11 cellular contexts compared by ENCODE assay signal in genomic region chr7:47576909-47577255, GRCh38. TPM values are rescaled to one million over a fixed set of nuclear protein-coding genes. Genes with fewer than 3 reads are reported as not detected.
A peak's percentile ranks its signal among the peaks of the same experiment; 100 is the strongest.
DNase-seq lines count a peak whose midpoint lies in the region; ATAC-seq and TF ChIP-seq lines count a peak whose summit lies in the region.
"Had no signal": no experiment of that assay in that cellular context is flagged by ENCODE, and none has a peak within 500 bp of the region (broad histone marks: within the 10 kb centered on the region; RNA-seq: fewer than 3 reads in every experiment).

No MANE protein-coding gene starts in this region.

- H3K27ac Mint-ChIP-seq in HFFc6 (peak overlapping the region; percentile 72), GM23338 (no peak overlapping the region)
- no peak overlapping the region for H3K27ac Mint-ChIP-seq in activated CD4-positive, alpha-beta memory T cell treated with anti-CD3 and anti-CD28 coated beads for 36 hours
- H3K27ac Mint-ChIP-seq: activated naive CD8-positive, alpha-beta T cell treated with anti-CD3 and anti-CD28 coated beads, Interleukin-2, amount 10 ng/mL, durations not matched to agents 7 days and 5 days had no signal

- no peaks in the 10 kb centered on the region for H3K36me3 ChIP-seq in mucosa of descending colon (ENCODE audit: low read depth)
- no peaks in the 10 kb centered on the region for H3K36me3 ChIP-seq in stomach smooth muscle (ENCODE audit: control insufficient read depth in 2 of 2, insufficient read depth in 2 of 2, low read length in 2 of 2)
- no peaks in the 10 kb centered on the region for H3K36me3 ChIP-seq in GM23338 (ENCODE audit: insufficient read depth)

- H3K4me1 Mint-ChIP-seq in HFFc6 (ENCODE audit: low read depth) (peaks cover 93% of the 10 kb centered on the region), GM23338 (peaks cover 70% of the 10 kb centered on the region)
- H3K4me1 Mint-ChIP-seq in activated CD4-positive, alpha-beta memory T cell treated with anti-CD3 and anti-CD28 coated beads for 36 hours (ENCODE audit: low read depth), result no peaks in the 10 kb centered on the region

- intact Hi-C loops in mucosa of descending colon (cut with DNase I, micrococcal nuclease), result no loop called here
- intact Hi-C loops in activated CD4-positive, alpha-beta memory T cell treated with anti-CD3 and anti-CD28 coated beads for 36 hours (cut with micrococcal nuclease), result no loop called here

- no peak for TF ChIP-seq CTCF in HFFc6 (IDR thresholded peaks at IDR 0.05)
- no peak for TF ChIP-seq CTCF in mucosa of descending colon (IDR thresholded peaks at IDR 0.05)
- no peak for TF ChIP-seq CTCF in GM23338 (conservative IDR thresholded peaks at IDR 0.05; ENCODE audit: low read depth in 2 of 2)

- peak overlapping the region; percentile 36 to 60 for H3K9ac ChIP-seq in stomach smooth muscle (ENCODE audit: low read length in 2 of 2)

- H3K4me1 ChIP-seq in mucosa of descending colon (ENCODE audit: low read depth) (peaks cover 64% of the 10 kb centered on the region), stomach smooth muscle (ENCODE audit: control insufficient read depth, insufficient read depth, low read length) (peaks cover 71% of the 10 kb centered on the region), GM23338 (ENCODE audit: insufficient read depth) (peaks cover 60% of the 10 kb centered on the region)

- H2AFZ ChIP-seq in GM23338, result no peak overlapping the region

- H3K9me3 Mint-ChIP-seq in HFFc6 (no peaks in the 10 kb centered on the region), GM23338 (no peaks in the 10 kb centered on the region)
- no peaks in the 10 kb centered on the region for H3K9me3 Mint-ChIP-seq in activated CD4-positive, alpha-beta memory T cell treated with anti-CD3 and anti-CD28 coated beads for 36 hours
- H3K9me3 Mint-ChIP-seq: activated naive CD8-positive, alpha-beta T cell treated with anti-CD3 and anti-CD28 coated beads, Interleukin-2, amount 10 ng/mL, durations not matched to agents 7 days and 5 days had no signal

- H3K4me3 ChIP-seq in mucosa of descending colon, result no peak overlapping the region
- H3K4me3 ChIP-seq in stomach smooth muscle (ENCODE audit: low read length in 2 of 2), result peak overlapping the region; percentile 58 to 74
- no peak overlapping the region for H3K4me3 ChIP-seq in GM23338

- peaks cover 83% of the 10 kb centered on the region for H3K79me2 ChIP-seq in GM23338 (replicated peaks; ENCODE audit: insufficient read depth)

- H3K4me3 Mint-ChIP-seq in HFFc6, result peak overlapping the region; percentile 10
- no peak overlapping the region for H3K4me3 Mint-ChIP-seq in activated CD4-positive, alpha-beta memory T cell treated with anti-CD3 and anti-CD28 coated beads for 36 hours
- H3K4me3 Mint-ChIP-seq in GM23338, result no peak overlapping the region
- H3K4me3 Mint-ChIP-seq: activated naive CD8-positive, alpha-beta T cell treated with anti-CD3 and anti-CD28 coated beads, Interleukin-2, amount 10 ng/mL, durations not matched to agents 7 days and 5 days had no signal

- POLR2A ChIA-PET in activated CD4-positive, alpha-beta memory T cell treated with anti-CD3 and anti-CD28 coated beads for 36 hours (lab: Charles Lee), result no interaction called here

- H3F3A ChIP-seq in GM23338 (replicated peaks; ENCODE audit: low read depth), result no peaks in the 10 kb centered on the region

- no peak for DNase-seq in HFFc6
- no peak for DNase-seq in caudate nucleus (lab: John Stamatoyannopoulos, UW)
- DNase-seq in mucosa of descending colon, result peak in 1 of 3 donors; percentile 38
- DNase-seq in activated CD4-positive, alpha-beta memory T cell treated with anti-CD3 and anti-CD28 coated beads for 36 hours, result no peak
- no peak for DNase-seq in GM23338 (ENCODE audit: low spot score)
- DNase-seq: activated naive CD8-positive, alpha-beta T cell treated with anti-CD3 and anti-CD28 coated beads, Interleukin-2, amount 10 ng/mL, durations not matched to agents 7 days and 5 days; NCI-H446; stimulated activated naive CD8-positive, alpha-beta T cell treated with anti-CD3 and anti-CD28 coated beads, Interleukin-15, Interleukin-2, amounts not matched to agents 100 U/mL and 50 U/mL, for 24 hours had no signal

- no peaks in the 10 kb centered on the region for H3K27me3 ChIP-seq in stomach smooth muscle (ENCODE audit: control insufficient read depth in 1 of 2, insufficient read depth in 2 of 2, low read length in 2 of 2)
- no peaks in the 10 kb centered on the region for H3K27me3 ChIP-seq in GM23338 (ENCODE audit: insufficient read depth)

- peak; percentile 4 for ATAC-seq in mucosa of descending colon
- no peak for ATAC-seq in GM19328 (IDR thresholded peaks at IDR 0.05; ENCODE audit: unreplicated experiment)
- ATAC-seq in GM23338, result no peak
- ATAC-seq in GM21515 (IDR thresholded peaks at IDR 0.05; ENCODE audit: unreplicated experiment), result no peak
- ATAC-seq: stimulated activated naive CD8-positive, alpha-beta T cell treated with anti-CD3 and anti-CD28 coated beads, Interleukin-15, Interleukin-2, amounts not matched to agents 100 U/mL and 50 U/mL, for 24 hours had no signal

- no peaks in the 10 kb centered on the region; the same call in none of the 2 replicates for H3K27me3 Mint-ChIP-seq in HFFc6 (ENCODE audit: insufficient read depth)
- peaks cover 8% of the 10 kb centered on the region for H3K27me3 Mint-ChIP-seq in activated CD4-positive, alpha-beta memory T cell treated with anti-CD3 and anti-CD28 coated beads for 36 hours
- peaks cover 35% of the 10 kb centered on the region for H3K27me3 Mint-ChIP-seq in GM23338 (ENCODE audit: insufficient read depth, low read depth, poor library complexity)

- H3K36me3 Mint-ChIP-seq in HFFc6 (ENCODE audit: low read depth) (peaks cover 35% of the 10 kb centered on the region), GM23338 (ENCODE audit: low read depth) (peaks cover 12% of the 10 kb centered on the region)
- H3K36me3 Mint-ChIP-seq in activated CD4-positive, alpha-beta memory T cell treated with anti-CD3 and anti-CD28 coated beads for 36 hours, result no peaks in the 10 kb centered on the region
- H3K36me3 Mint-ChIP-seq: activated naive CD8-positive, alpha-beta T cell treated with anti-CD3 and anti-CD28 coated beads, Interleukin-2, amount 10 ng/mL, durations not matched to agents 7 days and 5 days had no signal

- CTCF ChIA-PET in activated CD4-positive, alpha-beta memory T cell treated with anti-CD3 and anti-CD28 coated beads for 36 hours (lab: Charles Lee), result no interaction called here

- no peaks in the 10 kb centered on the region for H3K9me3 ChIP-seq in mucosa of descending colon
- H3K9me3 ChIP-seq in stomach smooth muscle (ENCODE audit: control insufficient read depth in 2 of 2, low read length in 2 of 2), result no peaks in the 10 kb centered on the region

- H3K4me2 ChIP-seq in GM23338, result no peak overlapping the region

- H3K9me2 ChIP-seq in GM23338 (ENCODE audit: insufficient read depth), result no peaks in the 10 kb centered on the region

- H3K27ac ChIP-seq in caudate nucleus (ENCODE audit: low read depth, low read length) (peak overlapping the region; percentile 59), stomach smooth muscle (ENCODE audit: low read length) (peak overlapping the region; percentile 91), GM23338 (ENCODE audit: low read depth) (no peak overlapping the region)

- no peaks in the 10 kb centered on the region for H4K20me1 ChIP-seq in GM23338 (replicated peaks; ENCODE audit: insufficient read depth)

TF ChIP-seq in GM23338, 12 proteins besides CTCF, POLR2A, EP300 and RAD21 (continues in another document):
- no peak for TF ChIP-seq CREB1 (CRISPR knock-in tag; IDR thresholded peaks at IDR 0.05; ENCODE audit: low read depth)

RNA-seq across cellular contexts. Expression of gene TNS3, which starts 5.0 kb away (rescaled TPM):
- total RNA-seq in HFFc6 (2021; fragmentation: NEBNext Ultra II Directional; extraction: Animal tissue kit (Norgen Biotek cat#: 25700)), result 10 to 100 TPM; 50.8 to 77.0 (median 67.8) TPM
- 10 to 100 TPM; 69.1 to 98.9 (median 69.9) TPM for total RNA-seq in mucosa of descending colon
- total RNA-seq in activated CD4-positive, alpha-beta memory T cell treated with anti-CD3 and anti-CD28 coated beads for 36 hours, result under 1 TPM; 0.15 to 0.31 TPM
- total RNA-seq in GM23338 (2014; rRNA removed; shearing (Covaris generic)), result 20.6 and 28.7 TPM in 2 replicates
- 6.2 TPM in 2 replicates for polyA plus RNA-seq in GM23338 (2016; fragmentation: Nextera tagmentation; extraction: Ambion mirVana)

Comparison
In these comparisons a context has a peak if more than half of its experiments do, and no peak if none do; other contexts are left out.
1. H3K4me3 ChIP-seq: peak in stomach smooth muscle (2 of 2); none in mucosa of descending colon (single experiment) and GM23338 (single experiment).
2. RNA of gene TNS3, which starts 5.0 kb away (total RNA-seq): 69.1 to 98.9 TPM in mucosa of descending colon, 50.8 to 77.0 TPM in HFFc6 and 20.6 to 28.7 TPM in GM23338; 0.15 to 0.31 TPM in activated CD4-positive, alpha-beta memory T cell treated with anti-CD3 and anti-CD28 coated beads for 36 hours; every median in the first group is over 10 times any median in the second.